9 cellular contexts compared by ENCODE assay signal in the genomic region with DNA sequence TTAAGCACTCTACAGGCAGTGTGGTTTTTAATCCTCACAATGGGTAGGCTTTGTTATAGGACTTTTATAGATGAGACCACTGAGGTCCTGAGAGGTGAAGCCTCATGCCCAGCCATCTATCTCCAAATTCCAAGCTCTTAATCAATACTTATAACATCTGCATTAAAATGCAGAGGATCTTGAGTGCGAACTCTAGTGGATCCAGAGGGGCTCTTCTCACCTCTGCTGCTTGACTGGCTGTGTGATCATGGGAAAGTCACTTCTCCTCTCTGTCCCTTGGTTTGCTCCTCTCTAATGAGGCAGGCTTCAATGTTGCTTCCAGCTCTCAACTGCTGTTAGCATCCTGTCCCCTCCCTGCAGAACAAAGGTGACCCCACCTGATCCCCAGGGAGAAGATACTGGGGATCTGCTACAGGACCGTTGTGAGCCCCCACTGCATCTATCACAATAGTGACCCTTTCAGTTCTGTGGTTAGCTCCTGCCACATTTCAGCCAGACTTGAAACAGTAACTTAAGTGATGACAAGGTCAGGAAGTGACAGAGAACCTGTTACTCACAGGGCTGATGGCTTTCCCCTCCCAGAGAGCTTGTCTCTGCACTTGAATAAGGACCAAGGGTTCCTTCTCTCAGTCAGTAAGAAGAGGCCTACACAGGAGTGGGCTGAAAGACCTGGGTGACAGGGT. TPM values are rescaled to one million over a fixed set of nuclear protein-coding genes. Genes with fewer than 3 reads are reported as not detected.
DNase-seq lines count a peak whose midpoint lies in the region; ATAC-seq, FAIRE-seq and TF ChIP-seq lines count a peak whose summit lies in the region.
"Had no signal": no experiment of that assay in that cellular context is flagged by ENCODE, and none has a peak within 500 bp of the region (broad histone marks: within the 10 kb centered on the region; RNA-seq: fewer than 3 reads in every experiment).

No MANE protein-coding gene starts in this region.

- H3K27me3 Mint-ChIP-seq in activated T-helper 17 cell treated with anti-CD3 and anti-CD28 coated beads, Interleukin-2, amount 50 U/mL, for 72 hours, result peaks cover 22% of the 10 kb centered on the region
- H3K27me3 Mint-ChIP-seq in neural crest cell (ENCODE audit: low read depth), result peaks cover 66% of the 10 kb centered on the region

- no peaks in the 10 kb centered on the region for H3K9me3 ChIP-seq in BE2C
- H3K9me3 ChIP-seq: thoracic aorta had no signal

- ATAC-seq in HG03108 (IDR thresholded peaks at IDR 0.05; ENCODE audit: unreplicated experiment), result peak; percentile 51
- peak; percentile 86 for ATAC-seq in activated T-helper 17 cell treated with anti-CD3 and anti-CD28 coated beads, Interleukin-2, amount 50 U/mL, for 72 hours (replicated peaks)

- no peak overlapping the region for H3K4me3 ChIP-seq in BE2C (ENCODE audit: low read depth, low read length)

- TF ChIP-seq CTCF in neural crest cell (conservative IDR thresholded peaks at IDR 0.05) (no peak), BE2C (IDR thresholded peaks at IDR 0.05; ENCODE audit: low read depth, low read length) (no peak), D721Med (IDR thresholded peaks at IDR 0.05; ENCODE audit: insufficient read depth, missing control alignments) (no peak)

- H3K36me3 Mint-ChIP-seq in activated T-helper 17 cell treated with anti-CD3 and anti-CD28 coated beads, Interleukin-2, amount 50 U/mL, for 72 hours (ENCODE audit: low read depth), result peaks cover 5% of the 10 kb centered on the region
- H3K36me3 Mint-ChIP-seq in neural crest cell (ENCODE audit: low read depth), result no peaks in the 10 kb centered on the region

- DNase-seq in GM18507 (ENCODE audit: extremely low spot score, insufficient read length, low read depth), result no peak
- no peak for DNase-seq in neural crest cell (ENCODE audit: low read depth, low spot score)
- no peak for DNase-seq in BE2C
- DNase-seq in D721Med (ENCODE audit: insufficient read length, low spot score), result no peak
- DNase-seq in NCI-H510A (lab: John Stamatoyannopoulos, UW), result no peak
- no peak for DNase-seq in middle frontal gyrus (ENCODE audit: extremely low spot score, low spot score)

- no peaks in the 10 kb centered on the region for H3K9me3 Mint-ChIP-seq in activated T-helper 17 cell treated with anti-CD3 and anti-CD28 coated beads, Interleukin-2, amount 50 U/mL, for 72 hours
- no peaks in the 10 kb centered on the region for H3K9me3 Mint-ChIP-seq in neural crest cell

- no peaks in the 10 kb centered on the region for H3K36me3 ChIP-seq in BE2C
- H3K36me3 ChIP-seq: thoracic aorta had no signal

- H3K4me3 Mint-ChIP-seq in activated T-helper 17 cell treated with anti-CD3 and anti-CD28 coated beads, Interleukin-2, amount 50 U/mL, for 72 hours, result peak overlapping the region; percentile 99
- H3K4me3 Mint-ChIP-seq in neural crest cell, result peak overlapping the region; percentile 88

- peaks cover 22% of the 10 kb centered on the region for H3K4me1 Mint-ChIP-seq in activated T-helper 17 cell treated with anti-CD3 and anti-CD28 coated beads, Interleukin-2, amount 50 U/mL, for 72 hours
- H3K4me1 Mint-ChIP-seq in neural crest cell, result peaks cover 24% of the 10 kb centered on the region

- H3K4me1 ChIP-seq in BE2C, result no peaks in the 10 kb centered on the region; the same call in 1 of the 2 replicates

- H3K27me3 ChIP-seq in BE2C, result peaks cover 40% of the 10 kb centered on the region

- H3K27ac Mint-ChIP-seq in activated T-helper 17 cell treated with anti-CD3 and anti-CD28 coated beads, Interleukin-2, amount 50 U/mL, for 72 hours, result peak overlapping the region; percentile 68
- no peak overlapping the region for H3K27ac Mint-ChIP-seq in neural crest cell (ENCODE audit: unreplicated experiment)

- FAIRE-seq in GM18507 (lab: Jason Lieb, UNC) (peak; percentile 75), D721Med (lab: Jason Lieb, UNC) (no peak)

RNA-seq across cellular contexts. Expression of gene SLC27A2, which starts 1.3 kb away (rescaled TPM):
- total RNA-seq in activated T-helper 17 cell treated with anti-CD3 and anti-CD28 coated beads, Interleukin-2, amount 50 U/mL, for 72 hours, result 10 to 100 TPM; 15.9 to 41.7 TPM
- total RNA-seq in neural crest cell, result 0.86 and 0.91 TPM in 2 replicates
- polyA plus RNA-seq in BE2C (2012; ENCODE audit: insufficient read depth, insufficient read length, low read depth), result not detected
